Comparison of ENCODE assay signal across 8 cellular contexts in the genomic region with DNA sequence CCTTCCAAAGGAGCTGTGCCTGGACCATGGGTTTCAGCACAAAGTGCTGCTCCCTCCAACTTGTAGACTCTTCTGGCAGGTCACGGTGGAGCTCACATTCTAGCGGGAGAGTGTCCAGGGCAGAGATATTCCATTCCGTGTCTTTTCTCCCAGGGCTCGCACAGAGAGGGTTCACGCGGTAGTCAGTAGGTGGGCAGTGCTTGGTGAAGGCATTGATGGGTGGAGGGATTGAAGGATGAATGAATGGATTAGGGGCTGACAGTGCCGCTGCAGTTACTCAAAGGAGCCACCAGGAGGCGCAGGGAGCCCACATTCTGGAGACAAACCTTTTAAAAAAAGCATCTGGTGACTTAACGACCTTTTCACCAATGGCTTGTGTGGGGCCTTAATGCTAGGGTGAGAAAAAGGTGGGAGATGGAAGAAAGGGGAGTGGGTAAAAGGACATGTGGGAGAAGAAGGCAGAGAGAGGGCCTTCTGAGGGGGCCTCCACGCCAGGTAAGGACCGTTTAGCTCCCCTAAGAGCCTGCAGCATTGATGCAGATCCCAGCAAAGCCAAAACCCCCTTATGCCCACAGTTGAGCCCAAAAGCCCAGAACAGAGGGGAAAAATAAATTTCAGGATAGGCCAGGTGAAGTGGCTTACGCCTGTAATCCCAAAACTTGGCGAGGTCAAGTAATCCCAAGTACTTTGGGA. TPM values are rescaled to one million over a fixed set of nuclear protein-coding genes. Genes with fewer than 3 reads are reported as not detected.
A peak's percentile ranks its signal among the peaks of the same experiment; 100 is the strongest.
DNase-seq lines count a peak whose midpoint lies in the region; ATAC-seq and TF ChIP-seq lines count a peak whose summit lies in the region.

No MANE protein-coding gene starts in this region.

- CTCF ChIA-PET in BJ (lab: Yijun Ruan, JAX) = interaction anchor here (0.6 to 9.6 kb wide), 19 partner anchors 8 to 397 kb away, joined by 3 to 318 read pairs (median 4); no protein-coding TSS in a partner anchor
- CTCF ChIA-PET in HEK293 (lab: Yijun Ruan, JAX) = interaction anchor here (0.5 to 7.6 kb wide), 31 partner anchors 9 to 601 kb away, joined by 3 to 178 read pairs (median 4); no protein-coding TSS in a partner anchor
- CTCF ChIA-PET in activated CD8-positive, alpha-beta T cell treated with anti-CD3 and anti-CD28 coated beads for 36 hours (lab: Charles Lee) = interaction anchor here (0.5 to 9.8 kb wide), 19 partner anchors 11 to 396 kb away, joined by 3 to 266 read pairs (median 3); a partner anchor contains a TSS

- H3K9me3 ChIP-seq in HEK293 (ENCODE audit: control insufficient read depth, insufficient read depth, low read depth, low read length) = no peaks in the 10 kb centered on the region

- POLR2A ChIA-PET in BJ (lab: Charles Lee) = no interaction called here
- POLR2A ChIA-PET in HEK293 (lab: Yijun Ruan, JAX) = no interaction called here
- POLR2A ChIA-PET in activated CD8-positive, alpha-beta T cell treated with anti-CD3 and anti-CD28 coated beads for 36 hours (lab: Charles Lee) = interaction anchor here (1.8 kb wide), 1 partner anchor 140 kb away, joined by 5 read pairs; no protein-coding TSS in a partner anchor

- intact Hi-C loops in activated CD8-positive, alpha-beta T cell treated with anti-CD3 and anti-CD28 coated beads for 36 hours (cut with micrococcal nuclease) = loop anchor here (1.0 kb wide), 1 partner anchor 140 kb away; no protein-coding TSS in a partner anchor

- H3K36me3 Mint-ChIP-seq in activated CD8-positive, alpha-beta T cell treated with anti-CD3 and anti-CD28 coated beads for 36 hours (ENCODE audit: low read depth) = no peaks in the 10 kb centered on the region
- peaks cover 22% of the 10 kb centered on the region for H3K36me3 Mint-ChIP-seq in effector memory CD8-positive, alpha-beta T cell (ENCODE audit: insufficient read depth)
- no peaks in the 10 kb centered on the region for H3K36me3 Mint-ChIP-seq in mesothelial cell of epicardium

- H3K27me3 ChIP-seq in BJ (ENCODE audit: control insufficient read depth, insufficient read depth, low read length) = no peaks in the 10 kb centered on the region

- H3K4me3 ChIP-seq in BJ (ENCODE audit: low read depth, low read length) (no peak overlapping the region), HEK293 (ENCODE audit: low read depth, low read length) (no peak overlapping the region)

- H3K27ac Mint-ChIP-seq in activated CD8-positive, alpha-beta T cell treated with anti-CD3 and anti-CD28 coated beads for 36 hours = no peak overlapping the region
- no peak overlapping the region for H3K27ac Mint-ChIP-seq in effector memory CD8-positive, alpha-beta T cell
- no peak overlapping the region for H3K27ac Mint-ChIP-seq in mesothelial cell of epicardium

- DNase-seq in BJ (ENCODE audit: low read depth) (no peak), NCI-H748 treated with DMSO at 0.1 percent for 48 hours (lab: John Stamatoyannopoulos, UW) (peak; percentile 77), mesothelial cell of epicardium (ENCODE audit: low spot score in 2 of 2, unreplicated experiment in 2 of 2) (peak in 1 of 2 experiments; percentile 68)
- peak; percentile 79 for DNase-seq in activated CD8-positive, alpha-beta T cell treated with anti-CD3 and anti-CD28 coated beads for 36 hours
- DNase-seq in effector memory CD8-positive, alpha-beta T cell = peak; percentile 56 to 69 (median 58)
- peak; percentile 34 for DNase-seq in stimulated activated CD8-positive, alpha-beta memory T cell treated with anti-CD3 and anti-CD28 coated beads, Interleukin-7, amount 100 ng/mL, for 24 hours (ENCODE audit: low read depth)

- H3K36me3 ChIP-seq in BJ (ENCODE audit: control insufficient read depth, insufficient read depth, low read length) = no peaks in the 10 kb centered on the region
- H3K36me3 ChIP-seq in HEK293 (ENCODE audit: control insufficient read depth in 2 of 2, insufficient read depth in 1 of 2, low read length in 2 of 2) = no peaks in the 10 kb centered on the region

- H3K4me3 Mint-ChIP-seq in activated CD8-positive, alpha-beta T cell treated with anti-CD3 and anti-CD28 coated beads for 36 hours = no peak overlapping the region
- H3K4me3 Mint-ChIP-seq in effector memory CD8-positive, alpha-beta T cell = no peak overlapping the region
- H3K4me3 Mint-ChIP-seq in mesothelial cell of epicardium = no peak overlapping the region

- peaks cover 6% of the 10 kb centered on the region for H3K4me1 Mint-ChIP-seq in activated CD8-positive, alpha-beta T cell treated with anti-CD3 and anti-CD28 coated beads for 36 hours (ENCODE audit: low read depth)
- peaks cover 2 to 5% of the 10 kb centered on the region in 2 donors for H3K4me1 Mint-ChIP-seq in effector memory CD8-positive, alpha-beta T cell (ENCODE audit: low read depth in 2 of 2)
- peaks cover 15% of the 10 kb centered on the region for H3K4me1 Mint-ChIP-seq in mesothelial cell of epicardium

- H3K27ac ChIP-seq in HEK293 (ENCODE audit: extremely low read depth, low read depth, low read length) = no peak overlapping the region

- TF ChIP-seq CTCF in BJ (IDR thresholded peaks at IDR 0.05; ENCODE audit: insufficient read depth, low read depth, low read length) = peak; percentile 97
- peak; percentile 86 for TF ChIP-seq CTCF in HEK293 (tag by site-specific recombination; IDR thresholded peaks at IDR 0.05)
- peak; percentile 98 for TF ChIP-seq CTCF in activated CD8-positive, alpha-beta T cell treated with anti-CD3 and anti-CD28 coated beads for 36 hours (IDR thresholded peaks at IDR 0.05)
- peak; percentile 95 for TF ChIP-seq CTCF in mesothelial cell of epicardium (IDR thresholded peaks at IDR 0.05; ENCODE audit: unreplicated experiment)

- no peaks in the 10 kb centered on the region for H3K9me3 Mint-ChIP-seq in activated CD8-positive, alpha-beta T cell treated with anti-CD3 and anti-CD28 coated beads for 36 hours
- no peaks in the 10 kb centered on the region for H3K9me3 Mint-ChIP-seq in effector memory CD8-positive, alpha-beta T cell
- no peaks in the 10 kb centered on the region for H3K9me3 Mint-ChIP-seq in mesothelial cell of epicardium

- ATAC-seq in activated CD8-positive, alpha-beta T cell treated with anti-CD3 and anti-CD28 coated beads for 36 hours = peak; percentile 75
- peak; percentile 42 for ATAC-seq in effector memory CD8-positive, alpha-beta T cell (replicated peaks)
- ATAC-seq in GM21390 (IDR thresholded peaks at IDR 0.05; ENCODE audit: unreplicated experiment) = no peak

- no peaks in the 10 kb centered on the region for H3K4me1 ChIP-seq in HEK293 (ENCODE audit: control insufficient read depth, insufficient read depth, low read length)

- H3K27me3 Mint-ChIP-seq in activated CD8-positive, alpha-beta T cell treated with anti-CD3 and anti-CD28 coated beads for 36 hours = peaks cover 11% of the 10 kb centered on the region
- peaks cover 38 to 52% of the 10 kb centered on the region in 2 donors for H3K27me3 Mint-ChIP-seq in effector memory CD8-positive, alpha-beta T cell
- peaks cover 7% of the 10 kb centered on the region for H3K27me3 Mint-ChIP-seq in mesothelial cell of epicardium (ENCODE audit: low read depth)

TF ChIP-seq in HEK293, 187 proteins besides CTCF, POLR2A, EP300 and RAD21 (continues in another document):
- TF ChIP-seq ZNF239 (tag by site-specific recombination; IDR thresholded peaks at IDR 0.05) (no peak), ZNF335 (tag by site-specific recombination; conservative IDR thresholded peaks at IDR 0.05) (peak; percentile 41), KLF16 (tag by site-specific recombination; IDR thresholded peaks at IDR 0.05) (no peak), MZF1 (tag by site-specific recombination; IDR thresholded peaks at IDR 0.05; ENCODE audit: borderline replicate concordance) (no peak)
- TF ChIP-seq, protein P1, sequence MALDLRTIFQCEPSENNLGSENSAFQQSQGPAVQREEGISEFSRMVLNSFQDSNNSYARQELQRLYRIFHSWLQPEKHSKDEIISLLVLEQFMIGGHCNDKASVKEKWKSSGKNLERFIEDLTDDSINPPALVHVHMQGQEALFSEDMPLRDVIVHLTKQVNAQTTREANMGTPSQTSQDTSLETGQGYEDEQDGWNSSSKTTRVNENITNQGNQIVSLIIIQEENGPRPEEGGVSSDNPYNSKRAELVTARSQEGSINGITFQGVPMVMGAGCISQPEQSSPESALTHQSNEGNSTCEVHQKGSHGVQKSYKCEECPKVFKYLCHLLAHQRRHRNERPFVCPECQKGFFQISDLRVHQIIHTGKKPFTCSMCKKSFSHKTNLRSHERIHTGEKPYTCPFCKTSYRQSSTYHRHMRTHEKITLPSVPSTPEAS (tag by site-specific recombination; IDR thresholded peaks at IDR 0.05) = no peak
- TF ChIP-seq, protein P2, sequence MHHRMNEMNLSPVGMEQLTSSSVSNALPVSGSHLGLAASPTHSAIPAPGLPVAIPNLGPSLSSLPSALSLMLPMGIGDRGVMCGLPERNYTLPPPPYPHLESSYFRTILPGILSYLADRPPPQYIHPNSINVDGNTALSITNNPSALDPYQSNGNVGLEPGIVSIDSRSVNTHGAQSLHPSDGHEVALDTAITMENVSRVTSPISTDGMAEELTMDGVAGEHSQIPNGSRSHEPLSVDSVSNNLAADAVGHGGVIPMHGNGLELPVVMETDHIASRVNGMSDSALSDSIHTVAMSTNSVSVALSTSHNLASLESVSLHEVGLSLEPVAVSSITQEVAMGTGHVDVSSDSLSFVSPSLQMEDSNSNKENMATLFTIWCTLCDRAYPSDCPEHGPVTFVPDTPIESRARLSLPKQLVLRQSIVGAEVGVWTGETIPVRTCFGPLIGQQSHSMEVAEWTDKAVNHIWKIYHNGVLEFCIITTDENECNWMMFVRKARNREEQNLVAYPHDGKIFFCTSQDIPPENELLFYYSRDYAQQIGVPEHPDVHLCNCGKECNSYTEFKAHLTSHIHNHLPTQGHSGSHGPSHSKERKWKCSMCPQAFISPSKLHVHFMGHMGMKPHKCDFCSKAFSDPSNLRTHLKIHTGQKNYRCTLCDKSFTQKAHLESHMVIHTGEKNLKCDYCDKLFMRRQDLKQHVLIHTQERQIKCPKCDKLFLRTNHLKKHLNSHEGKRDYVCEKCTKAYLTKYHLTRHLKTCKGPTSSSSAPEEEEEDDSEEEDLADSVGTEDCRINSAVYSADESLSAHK (tag by site-specific recombination; IDR thresholded peaks at IDR 0.05) = no peak

RNA-seq across cellular contexts. Expression of a gene that starts 17.5 kb away (rescaled TPM):
- polyA plus RNA-seq in BJ (2011; rRNA removed) = 2.9 and 4.2 TPM in 2 replicates
- polyA minus RNA-seq in BJ (2011; rRNA and poly(A)+ RNA removed) = 1.4 and 1.9 TPM in 2 replicates
- 10 to 100 TPM; 20.5 to 23.1 TPM for total RNA-seq in activated CD8-positive, alpha-beta T cell treated with anti-CD3 and anti-CD28 coated beads for 36 hours
- total RNA-seq in mesothelial cell of epicardium = 11.1 to 11.3 TPM (median 11.1 TPM) in 3 replicates

RNA-seq across cellular contexts. Expression of a gene that starts 47.8 kb away (rescaled TPM):
- polyA plus RNA-seq in BJ (2011; rRNA removed) = not detected in 2 replicates
- not detected in 2 replicates for polyA minus RNA-seq in BJ (2011; rRNA and poly(A)+ RNA removed)
- not detected for total RNA-seq in activated CD8-positive, alpha-beta T cell treated with anti-CD3 and anti-CD28 coated beads for 36 hours
- 0.25 to 0.36 TPM (median 0.29 TPM) in 3 replicates for total RNA-seq in mesothelial cell of epicardium
